In genomic region chr14:49686425-49686824, GRCh38 we compare ENCODE assay signal across 14 cellular contexts. TPM values are rescaled to one million over a fixed set of nuclear protein-coding genes. Genes with fewer than 3 reads are reported as not detected.
DNase-seq lines count a peak whose midpoint lies in the region; ATAC-seq, FAIRE-seq and TF ChIP-seq lines count a peak whose summit lies in the region.
"Had no signal": no experiment of that assay in that cellular context is flagged by ENCODE, and none has a peak within 500 bp of the region (broad histone marks: within the 10 kb centered on the region; RNA-seq: fewer than 3 reads in every experiment).

No MANE protein-coding gene starts in this region.

- H3K4me1 Mint-ChIP-seq in CD4-positive, CD25-positive, alpha-beta regulatory T cell = peaks cover 9 to 23% (median 14%) of the 10 kb centered on the region in 4 donors
- peaks cover 18% of the 10 kb centered on the region for H3K4me1 Mint-ChIP-seq in activated CD4-positive, alpha-beta memory T cell treated with anti-CD3 and anti-CD28 coated beads for 36 hours (ENCODE audit: low read depth)
- H3K4me1 Mint-ChIP-seq in mesothelial cell of epicardium = peaks cover 12% of the 10 kb centered on the region

- H3K27ac Mint-ChIP-seq in CD4-positive, CD25-positive, alpha-beta regulatory T cell = peak overlapping the region in 2 of 3 donors; percentile 48 to 87
- H3K27ac Mint-ChIP-seq in activated CD4-positive, alpha-beta memory T cell treated with anti-CD3 and anti-CD28 coated beads for 36 hours = no peak overlapping the region
- no peak overlapping the region for H3K27ac Mint-ChIP-seq in mesothelial cell of epicardium

- H3K36me3 ChIP-seq in CD4-positive, CD25-positive, alpha-beta regulatory T cell (ENCODE audit: control insufficient read depth, insufficient read depth, low read length) = peaks cover 3% of the 10 kb centered on the region
- H3K36me3 ChIP-seq in esophagus squamous epithelium = peaks cover 0 to 11% (median 0%) of the 10 kb centered on the region in 3 donors

- CTCF ChIA-PET in activated CD4-positive, alpha-beta memory T cell treated with anti-CD3 and anti-CD28 coated beads for 36 hours (lab: Charles Lee) = interaction anchor here (0.6 to 1.0 kb wide), 2 partner anchors 52 to 103 kb away, joined by 3 read pairs; no protein-coding TSS in a partner anchor

- no peaks in the 10 kb centered on the region for H3K27me3 ChIP-seq in CD4-positive, CD25-positive, alpha-beta regulatory T cell (ENCODE audit: control insufficient read depth, insufficient read depth, low read length)
- H3K27me3 ChIP-seq in esophagus squamous epithelium = no peaks in the 10 kb centered on the region

- peak; percentile 56 for FAIRE-seq in GM19239 (lab: Jason Lieb, UNC)

- no peak for TF ChIP-seq POLR2A in esophagus squamous epithelium (IDR thresholded peaks at IDR 0.05)

- no peak for TF ChIP-seq CTCF in mesothelial cell of epicardium (IDR thresholded peaks at IDR 0.05; ENCODE audit: unreplicated experiment)
- TF ChIP-seq CTCF in esophagus squamous epithelium (IDR thresholded peaks at IDR 0.05) = no peak

- no peaks in the 10 kb centered on the region for H3K9me3 Mint-ChIP-seq in CD4-positive, CD25-positive, alpha-beta regulatory T cell
- no peaks in the 10 kb centered on the region for H3K9me3 Mint-ChIP-seq in activated CD4-positive, alpha-beta memory T cell treated with anti-CD3 and anti-CD28 coated beads for 36 hours
- H3K9me3 Mint-ChIP-seq in mesothelial cell of epicardium = no peaks in the 10 kb centered on the region

- 88 to 89% methylated on average over 4 of the region's 4 CpGs for WGBS in esophagus squamous epithelium, 2 donors

- H3K4me1 ChIP-seq in CD4-positive, CD25-positive, alpha-beta regulatory T cell (ENCODE audit: control insufficient read depth, insufficient read depth, low read length, poor library complexity, severe bottlenecking) = peaks cover 11% of the 10 kb centered on the region
- H3K4me1 ChIP-seq in esophagus squamous epithelium = peaks cover 5 to 32% (median 7%) of the 10 kb centered on the region in 3 donors

- POLR2A ChIA-PET in activated CD4-positive, alpha-beta memory T cell treated with anti-CD3 and anti-CD28 coated beads for 36 hours (lab: Charles Lee) = interaction anchor here (1.8 to 3.6 kb wide), 3 partner anchors 52 to 82 kb away, joined by 8 to 19 read pairs (median 8); partner anchors contain the start of genes KLHDC2, MGAT2 and RPL36AL

- DNase-seq in CD4-positive, CD25-positive, alpha-beta regulatory T cell = no peak
- DNase-seq in GM19239 (ENCODE audit: insufficient read length, low spot score) = no peak
- no peak for DNase-seq in activated CD4-positive, alpha-beta memory T cell treated with anti-CD3 and anti-CD28 coated beads for 36 hours
- no peak for DNase-seq in mesothelial cell of epicardium (ENCODE audit: low spot score in 2 of 2, unreplicated experiment in 2 of 2)
- no peak for DNase-seq in esophagus squamous epithelium (lab: John Stamatoyannopoulos, UW)
- DNase-seq in putamen (ENCODE audit: low spot score) = no peak
- DNase-seq: activated gamma-delta T cell treated with Interleukin-2 at 50 U/mL for 16 hours; H7; head of caudate nucleus; right cardiac atrium; stimulated activated CD4-positive, alpha-beta T cell treated with anti-CD3 and anti-CD28 coated beads, Interleukin-4, amount 100 ng/mL, for 4 hours had no signal

- H3K27ac ChIP-seq in CD4-positive, CD25-positive, alpha-beta regulatory T cell (ENCODE audit: insufficient read depth, low read length, poor library complexity, severe bottlenecking) = no peak overlapping the region
- no peak overlapping the region for H3K27ac ChIP-seq in esophagus squamous epithelium

- no peaks in the 10 kb centered on the region for H3K27me3 Mint-ChIP-seq in CD4-positive, CD25-positive, alpha-beta regulatory T cell
- no peaks in the 10 kb centered on the region for H3K27me3 Mint-ChIP-seq in activated CD4-positive, alpha-beta memory T cell treated with anti-CD3 and anti-CD28 coated beads for 36 hours
- no peaks in the 10 kb centered on the region for H3K27me3 Mint-ChIP-seq in mesothelial cell of epicardium (ENCODE audit: low read depth)

- peaks cover 4% of the 10 kb centered on the region for H3K36me3 Mint-ChIP-seq in CD4-positive, CD25-positive, alpha-beta regulatory T cell
- H3K36me3 Mint-ChIP-seq in activated CD4-positive, alpha-beta memory T cell treated with anti-CD3 and anti-CD28 coated beads for 36 hours = peaks cover 16% of the 10 kb centered on the region
- peaks cover 3% of the 10 kb centered on the region for H3K36me3 Mint-ChIP-seq in mesothelial cell of epicardium

- intact Hi-C loops in activated CD4-positive, alpha-beta memory T cell treated with anti-CD3 and anti-CD28 coated beads for 36 hours (cut with micrococcal nuclease) = loop anchor here (5.0 kb wide), 3 partner anchors 99 to 431 kb away; partner anchors contain the start of genes NEMF, RPS29 and VCPKMT
- intact Hi-C loops in esophagus squamous epithelium (cut with DNase I) = no loop called here

- H3K4me3 Mint-ChIP-seq in CD4-positive, CD25-positive, alpha-beta regulatory T cell = peak overlapping the region; percentile 39 to 93 (median 68)
- peak overlapping the region; percentile 92 for H3K4me3 Mint-ChIP-seq in activated CD4-positive, alpha-beta memory T cell treated with anti-CD3 and anti-CD28 coated beads for 36 hours
- H3K4me3 Mint-ChIP-seq in mesothelial cell of epicardium = peak overlapping the region; percentile 46

- H3K4me3 ChIP-seq in CD4-positive, CD25-positive, alpha-beta regulatory T cell (ENCODE audit: low read depth, low read length) = no peak overlapping the region
- no peak overlapping the region for H3K4me3 ChIP-seq in esophagus squamous epithelium

- H3K9me3 ChIP-seq in CD4-positive, CD25-positive, alpha-beta regulatory T cell (ENCODE audit: control insufficient read depth in 2 of 2, low read length in 2 of 2) = no peaks in the 10 kb centered on the region
- no peaks in the 10 kb centered on the region for H3K9me3 ChIP-seq in esophagus squamous epithelium

- ATAC-seq in CD4-positive, CD25-positive, alpha-beta regulatory T cell (ENCODE audit: low read depth in 2 of 2) = no peak
- ATAC-seq in GM18520 (IDR thresholded peaks at IDR 0.05; ENCODE audit: unreplicated experiment) (no peak), HG02938 (IDR thresholded peaks at IDR 0.05; ENCODE audit: unreplicated experiment) (no peak)
- ATAC-seq: right cardiac atrium, SK-N-SH treated with all-trans-retinoic acid at 6 μM for 48 hours had no signal

RNA-seq across cellular contexts. Expression of gene POLE2, which starts 1.6 kb away (rescaled TPM):
- 1.6 TPM for total RNA-seq in CD4-positive, CD25-positive, alpha-beta regulatory T cell
- 1 to 10 TPM; 1.8 to 2.5 (median 2.3) TPM for polyA plus RNA-seq in CD4-positive, CD25-positive, alpha-beta regulatory T cell
- 10 to 100 TPM; 41.3 to 43.4 TPM for total RNA-seq in activated CD4-positive, alpha-beta memory T cell treated with anti-CD3 and anti-CD28 coated beads for 36 hours
- 8.3 to 9.3 TPM (median 8.5 TPM) in 3 replicates for total RNA-seq in mesothelial cell of epicardium
- total RNA-seq in esophagus squamous epithelium = 10 to 100 TPM in 2 of 4 donors, 1 to 10 TPM in 2; 7.9 to 23.5 (median 13.2) TPM

RNA-seq across cellular contexts. Expression of gene KLHDC1, which starts 6.5 kb away (rescaled TPM):
- 3.1 TPM for total RNA-seq in CD4-positive, CD25-positive, alpha-beta regulatory T cell
- polyA plus RNA-seq in CD4-positive, CD25-positive, alpha-beta regulatory T cell = 1 to 10 TPM; 1.2 to 3.9 (median 1.6) TPM
- 1 to 10 TPM; 1.4 to 1.9 TPM for total RNA-seq in activated CD4-positive, alpha-beta memory T cell treated with anti-CD3 and anti-CD28 coated beads for 36 hours
- total RNA-seq in mesothelial cell of epicardium (4.9 to 6.6 TPM (median 6.6 TPM) in 3 replicates), esophagus squamous epithelium (1 to 10 TPM in 3 of 4 donors, under 1 TPM in 1; 0.97 to 6.5 (median 3.2) TPM)

RNA-seq across cellular contexts. Expression of gene DNAAF2, which starts 51.4 kb away (rescaled TPM):
- total RNA-seq in CD4-positive, CD25-positive, alpha-beta regulatory T cell = 9.5 TPM
- polyA plus RNA-seq in CD4-positive, CD25-positive, alpha-beta regulatory T cell = 10 to 100 TPM; 17.6 to 24.6 (median 19.5) TPM
- total RNA-seq in activated CD4-positive, alpha-beta memory T cell treated with anti-CD3 and anti-CD28 coated beads for 36 hours = 10 to 100 TPM in 1 of 2 experiments, 1 to 10 TPM in 1; 9.9 to 10.4 TPM
- total RNA-seq in mesothelial cell of epicardium (10.8 to 11.8 TPM (median 11.5 TPM) in 3 replicates), esophagus squamous epithelium (10 to 100 TPM in 2 of 4 donors, 1 to 10 TPM in 2; 5.0 to 11.6 (median 9.6) TPM)

Comparison
In these comparisons a context has a peak if more than half of its experiments do, and no peak if none do; other contexts are left out.
1. H3K27ac Mint-ChIP-seq: peak in CD4-positive, CD25-positive, alpha-beta regulatory T cell (2 of 3); none in activated CD4-positive, alpha-beta memory T cell treated with anti-CD3 and anti-CD28 coated beads for 36 hours (single experiment) and mesothelial cell of epicardium (single experiment).
2. Peak in every context shown above with its lines, with median percentiles within 50 percentile points of each other: H3K4me3 Mint-ChIP-seq.